1 cellular context compared by ENCODE assay signal in genomic region chr2:202588647-202589581, GRCh38.
TF ChIP-seq lines count a peak whose summit lies in the region.

No MANE protein-coding gene starts in this region.

TF ChIP-seq in Ishikawa, 13 proteins besides CTCF, POLR2A, EP300 and RAD21 (continued from another document):
- TF ChIP-seq REST (IDR thresholded peaks at IDR 0.05; ENCODE audit: low read depth) (no peak), YY1 (IDR thresholded peaks at IDR 0.05; ENCODE audit: low read depth) (no peak), ZBTB7A (IDR thresholded peaks at IDR 0.05; ENCODE audit: low read depth) (0 out of 2 replicates have a peak, but pooled peaks have one; percentile 29)
